Comparison of ENCODE assay signal across 21 cellular contexts in genomic region chr10:78529262-78529661, GRCh38.
DNase-seq lines count a peak whose midpoint lies in the region; ATAC-seq, FAIRE-seq and TF ChIP-seq lines count a peak whose summit lies in the region.
"Had no signal": no experiment of that assay in that cellular context is flagged by ENCODE, and none has a peak within 500 bp of the region (broad histone marks: within the 10 kb centered on the region; RNA-seq: fewer than 3 reads in every experiment).

No MANE protein-coding gene starts in this region.

- no peak overlapping the region for H4K8ac ChIP-seq in H1 (ENCODE audit: extremely low read depth, insufficient read depth, low read length)

- H3K79me1 ChIP-seq in H1 (ENCODE audit: low read depth, low read length), result no peaks in the 10 kb centered on the region

- H3K79me2 ChIP-seq in H1 (ENCODE audit: control insufficient read depth in 1 of 2, insufficient read depth in 2 of 2, low read length in 2 of 2), result no peaks in the 10 kb centered on the region

- H4K5ac ChIP-seq in H1 (ENCODE audit: insufficient read length, low read depth, low read length), result no peak overlapping the region

- H3K9ac ChIP-seq in H1 (replicated peaks in 1 of 4; ENCODE audit: extremely low read depth in 1 of 4, low read depth in 3 of 4, low read length in 3 of 4), result no peak overlapping the region

- no peak overlapping the region for H3K4me3 Mint-ChIP-seq in CD8-positive, alpha-beta T cell
- H3K4me3 Mint-ChIP-seq: activated CD4-positive, alpha-beta T cell treated with anti-CD3 and anti-CD28 coated beads, Interleukin-2, amount 10 ng/mL, durations not matched to agents 24 days and 14 days; activated naive CD4-positive, alpha-beta T cell treated with anti-CD3 and anti-CD28 coated beads for 36 hours; CD4-positive, alpha-beta memory T cell had no signal

- H3K27ac ChIP-seq in H1 (ENCODE audit: low read depth, low read length) (no peak overlapping the region), small intestine (ENCODE audit: low read depth in 1 of 2, low read length in 1 of 2) (no peak overlapping the region)
- H3K27ac ChIP-seq in CD8-positive, alpha-beta T cell (ENCODE audit: low read depth, low read length), result no peak overlapping the region
- H3K27ac ChIP-seq: gastroesophageal sphincter, ovary, PC-9, sigmoid colon, vagina had no signal

- no peak overlapping the region for H3K14ac ChIP-seq in H1 (ENCODE audit: insufficient read length)

- no peaks in the 10 kb centered on the region for H3K4me1 Mint-ChIP-seq in CD8-positive, alpha-beta T cell (ENCODE audit: low read depth)
- H3K4me1 Mint-ChIP-seq: CD4-positive, alpha-beta memory T cell had no signal

- TF ChIP-seq POLR2A in H1 (IDR thresholded peaks at IDR 0.05; ENCODE audit: control extremely low read depth in 1 of 2, low read depth in 2 of 2, low read length in 2 of 2), result no peak

- H3K27me3 Mint-ChIP-seq in CD8-positive, alpha-beta T cell (ENCODE audit: low read depth), result peaks cover 2% of the 10 kb centered on the region
- H3K27me3 Mint-ChIP-seq: activated CD4-positive, alpha-beta T cell treated with anti-CD3 and anti-CD28 coated beads, Interleukin-2, amount 10 ng/mL, durations not matched to agents 24 days and 14 days had no signal

- H2BK5ac ChIP-seq in H1 (ENCODE audit: low read depth, low read length), result no peak overlapping the region

- H3K23ac ChIP-seq in H1 (ENCODE audit: insufficient read length), result no peak overlapping the region

- CTCF ChIA-PET in H1 (lab: Charles Lee; ENCODE audit: partially characterized antibody), result interaction anchor here (0.7 to 1.3 kb wide), 2 partner anchors 129 to 152 kb away, joined by 4 to 5 read pairs; no protein-coding TSS in a partner anchor
- CTCF ChIA-PET in CD8-positive, alpha-beta T cell (lab: Charles Lee), result no interaction called here

- no peak for TF ChIP-seq RAD21 in H1 (IDR thresholded peaks at IDR 0.05 in 1 of 2, conservative IDR thresholded peaks at IDR 0.05 in 1 of 2; ENCODE audit: low read depth in 2 of 2, low read length in 2 of 2)

- peaks cover 7 to 10% of the 10 kb centered on the region in 2 experiments; a peak in 2 of 4 replicates for H3K9me3 ChIP-seq in H1 (ENCODE audit: insufficient read depth in 2 of 2, low read depth in 1 of 2, low read length in 1 of 2)
- no peaks in the 10 kb centered on the region for H3K9me3 ChIP-seq in CD8-positive, alpha-beta T cell (ENCODE audit: low read length)
- no peaks in the 10 kb centered on the region for H3K9me3 ChIP-seq in small intestine (ENCODE audit: control insufficient read depth, low read depth)
- H3K9me3 ChIP-seq: gastroesophageal sphincter, ovary, sigmoid colon, vagina had no signal

- no peak overlapping the region for H2BK20ac ChIP-seq in H1 (ENCODE audit: low read length)

- TF ChIP-seq CTCF in H1 (IDR thresholded peaks at IDR 0.05; ENCODE audit: control extremely low read depth in 1 of 3, insufficient read depth in 1 of 3, low read depth in 1 of 3, low read length in 3 of 3), result no peak
- no peak for TF ChIP-seq CTCF in CD8-positive, alpha-beta T cell (IDR thresholded peaks at IDR 0.05)
- no peak for TF ChIP-seq CTCF in foreskin fibroblast (IDR thresholded peaks at IDR 0.05; ENCODE audit: low read depth, low read length)

- H3K27ac Mint-ChIP-seq in CD8-positive, alpha-beta T cell, result no peak overlapping the region
- H3K27ac Mint-ChIP-seq: activated CD4-positive, alpha-beta T cell treated with anti-CD3 and anti-CD28 coated beads, Interleukin-2, amount 10 ng/mL, durations not matched to agents 24 days and 14 days; activated naive CD4-positive, alpha-beta T cell treated with anti-CD3 and anti-CD28 coated beads for 36 hours; CD4-positive, alpha-beta memory T cell had no signal

- no peaks in the 10 kb centered on the region for H4K20me1 ChIP-seq in H1 (replicated peaks in 1 of 2; ENCODE audit: control insufficient read depth in 1 of 2, insufficient read depth in 2 of 2, low read length in 2 of 2)

- H3K18ac ChIP-seq in H1 (ENCODE audit: extremely low read depth, low read length), result no peak overlapping the region

- no peak overlapping the region for H3K4me2 ChIP-seq in H1 (ENCODE audit: insufficient read depth in 1 of 2, low read depth in 2 of 2, low read length in 2 of 2)
- H3K4me2 ChIP-seq: PC-9 had no signal

- no peaks in the 10 kb centered on the region for H3K27me3 ChIP-seq in H1 (replicated peaks in 1 of 4; ENCODE audit: control insufficient read depth in 3 of 4, extremely low read depth in 1 of 4, insufficient read depth in 3 of 4, low read length in 3 of 4)
- no peaks in the 10 kb centered on the region for H3K27me3 ChIP-seq in CD8-positive, alpha-beta T cell (ENCODE audit: insufficient read depth, low read length)
- H3K27me3 ChIP-seq in small intestine (ENCODE audit: control insufficient read depth in 2 of 2, insufficient read depth in 2 of 2, low read length in 2 of 2), result no peaks in the 10 kb centered on the region
- H3K27me3 ChIP-seq: gastroesophageal sphincter, ovary, sigmoid colon, vagina had no signal

- no peak for TF ChIP-seq EP300 in H1 (IDR thresholded peaks at IDR 0.05; ENCODE audit: borderline replicate concordance in 1 of 2, low read depth in 2 of 2, low read length in 2 of 2)

- no peak overlapping the region for H3K56ac ChIP-seq in H1 (replicated peaks; ENCODE audit: insufficient read length, low read depth, low read length)

- 89% methylated on average over 2 of the region's 2 CpGs; no CpG with 5 or more reads in 1 of the 2 experiments for WGBS in H1 (ENCODE audit: extremely low coverage in 1 of 2, insufficient coverage in 1 of 2, insufficient read length in 1 of 2, insufficient replicate concordance in 2 of 2, low coverage in 1 of 2, low lambda C conversion rate in 2 of 2, missing lambda C conversion rate in 1 of 2), 2 experiments
- 70 to 80% (median 79%) methylated on average over 2 of the region's 2 CpGs for WGBS in small intestine, 3 donors

- no peak for FAIRE-seq in H1 (lab: Jason Lieb, UNC)
- no peak for FAIRE-seq in small intestine (lab: Jason Lieb, UNC)
- FAIRE-seq: G401.6, GM12878, HTR-8/SVneo had no signal

- no peak overlapping the region for H3K4ac ChIP-seq in H1 (replicated peaks; ENCODE audit: insufficient read length, low read depth, low read length)

- POLR2A ChIA-PET in H1 (lab: Charles Lee; ENCODE audit: partially characterized antibody), result no interaction called here
- POLR2A ChIA-PET in CD8-positive, alpha-beta T cell (lab: Charles Lee), result no interaction called here

- H3K36me3 Mint-ChIP-seq in CD8-positive, alpha-beta T cell, result no peaks in the 10 kb centered on the region
- H3K36me3 Mint-ChIP-seq: CD4-positive, alpha-beta memory T cell had no signal

- H3K4me1 ChIP-seq in H1 (replicated peaks in 1 of 4; ENCODE audit: control insufficient read depth in 3 of 4, insufficient read depth in 4 of 4, low read length in 3 of 4), result peaks cover 0 to 9% (median 4%) of the 10 kb centered on the region in 4 experiments; a peak in 3 of 7 replicates
- no peaks in the 10 kb centered on the region for H3K4me1 ChIP-seq in CD8-positive, alpha-beta T cell (ENCODE audit: insufficient read depth, low read length)
- H3K4me1 ChIP-seq in small intestine (ENCODE audit: control insufficient read depth in 2 of 2, insufficient read depth in 1 of 2, low read depth in 1 of 2, low read length in 1 of 2), result no peaks in the 10 kb centered on the region
- H3K4me1 ChIP-seq: gastroesophageal sphincter, vagina had no signal

- no peaks in the 10 kb centered on the region for H3K9me3 Mint-ChIP-seq in CD8-positive, alpha-beta T cell
- H3K9me3 Mint-ChIP-seq: activated CD4-positive, alpha-beta T cell treated with anti-CD3 and anti-CD28 coated beads, Interleukin-2, amount 10 ng/mL, durations not matched to agents 24 days and 14 days; activated naive CD4-positive, alpha-beta T cell treated with anti-CD3 and anti-CD28 coated beads for 36 hours; CD4-positive, alpha-beta memory T cell had no signal

- peak overlapping the region; percentile 94; the same call in 1 of the 2 replicates for H2AFZ ChIP-seq in H1 (ENCODE audit: low read length)
- H2AFZ ChIP-seq: PC-9 had no signal

- no peak overlapping the region for H2BK12ac ChIP-seq in H1 (ENCODE audit: low read depth, low read length)

- DNase-seq in DMS153 (lab: John Stamatoyannopoulos, UW), result peak; percentile 100
- DNase-seq in NCI-H1436 treated with DMSO at 0.1 percent for 48 hours (lab: John Stamatoyannopoulos, UW), result peak; percentile 50
- DNase-seq in NCI-H345 (lab: John Stamatoyannopoulos, UW), result peak; percentile 90
- no peak for DNase-seq in H1 (ENCODE audit: low read depth in 1 of 2, low spot score in 2 of 2)
- DNase-seq in CD8-positive, alpha-beta T cell, result no peak
- DNase-seq in medulla oblongata (ENCODE audit: extremely low spot score), result no peak
- no peak for DNase-seq in small intestine
- no peak for DNase-seq in foreskin fibroblast
- DNase-seq: activated CD4-positive, alpha-beta T cell treated with anti-CD3 and anti-CD28 coated beads, Interleukin-2, amount 10 ng/mL, durations not matched to agents 24 days and 14 days; activated naive CD4-positive, alpha-beta T cell treated with anti-CD3 and anti-CD28 coated beads for 36 hours; CD4-positive, alpha-beta memory T cell; NCI-H524; PC-9; sigmoid colon; stimulated activated CD4-positive, alpha-beta T cell treated with anti-CD3 and anti-CD28 coated beads, Interleukin-1b, Interleukin-23, amount 100 ng/mL, for 48 hours had no signal

- H2BK15ac ChIP-seq in H1 (ENCODE audit: low read length), result no peak overlapping the region

- no peak overlapping the region for H2BK120ac ChIP-seq in H1 (replicated peaks; ENCODE audit: low read depth, low read length)

- H3K36me3 ChIP-seq in H1 (ENCODE audit: control insufficient read depth in 2 of 4, insufficient read depth in 4 of 4, low read length in 3 of 4), result no peaks in the 10 kb centered on the region
- H3K36me3 ChIP-seq in CD8-positive, alpha-beta T cell (ENCODE audit: insufficient read depth, low read length), result no peaks in the 10 kb centered on the region
- H3K36me3 ChIP-seq in small intestine (ENCODE audit: control insufficient read depth in 2 of 2, insufficient read depth in 2 of 2, low read length in 2 of 2), result no peaks in the 10 kb centered on the region
- H3K36me3 ChIP-seq: gastroesophageal sphincter, ovary, sigmoid colon, vagina had no signal

- no peak overlapping the region for H3K4me3 ChIP-seq in H1 (ENCODE audit: extremely low read depth in 1 of 4, insufficient read depth in 2 of 4, low read depth in 3 of 4, low read length in 4 of 4)
- H3K4me3 ChIP-seq in CD8-positive, alpha-beta T cell (ENCODE audit: low read depth, low read length), result no peak overlapping the region
- H3K4me3 ChIP-seq in small intestine (ENCODE audit: low read depth in 1 of 2, low read length in 2 of 2), result no peak overlapping the region
- no peak overlapping the region for H3K4me3 ChIP-seq in foreskin fibroblast (ENCODE audit: low read depth in 1 of 2, low read length in 2 of 2)
- H3K4me3 ChIP-seq: gastroesophageal sphincter, GM12878, ovary, PC-9, sigmoid colon, vagina had no signal

- no peak for ATAC-seq in CD8-positive, alpha-beta T cell
- ATAC-seq: gastroesophageal sphincter, GM12878 had no signal

- H4K91ac ChIP-seq in H1 (replicated peaks; ENCODE audit: insufficient read length, low read length), result no peak overlapping the region

- intact Hi-C loops in CD8-positive, alpha-beta T cell (cut with DNase I, micrococcal nuclease), result no loop called here

- H2AK5ac ChIP-seq in H1 (ENCODE audit: low read depth, low read length), result no peak overlapping the region

- no peaks in the 10 kb centered on the region for H3K23me2 ChIP-seq in H1 (ENCODE audit: low read depth, low read length)

TF ChIP-seq in H1, 55 proteins besides CTCF, POLR2A, EP300 and RAD21 (continues in another document):
- no peak for TF ChIP-seq RNF2 (IDR thresholded peaks at IDR 0.05; ENCODE audit: borderline replicate concordance, low read depth, low read length, missing control alignments, poor library complexity, severe bottlenecking)

Comparison
In these comparisons a context has a peak if more than half of its experiments do, and no peak if none do; other contexts are left out.
1. DNase-seq: peak in DMS153 (single experiment), NCI-H1436 treated with DMSO at 0.1 percent for 48 hours (single experiment) and NCI-H345 (single experiment); none in H1 (0 of 2), CD8-positive, alpha-beta T cell (0 of 7), medulla oblongata (single experiment), small intestine (single experiment) and foreskin fibroblast (0 of 2).